In genomic region chr9:2465921-2466460, GRCh38 we compare ENCODE assay signal across 9 cellular contexts.
A peak's percentile ranks its signal among the peaks of the same experiment; 100 is the strongest.
DNase-seq lines count a peak whose midpoint lies in the region; ATAC-seq, FAIRE-seq and TF ChIP-seq lines count a peak whose summit lies in the region.
"Had no signal": no experiment of that assay in that cellular context is flagged by ENCODE, and none has a peak within 500 bp of the region (broad histone marks: within the 10 kb centered on the region; RNA-seq: fewer than 3 reads in every experiment).

No MANE protein-coding gene starts in this region.

- H3K79me1 ChIP-seq in H1 (ENCODE audit: low read depth, low read length) = no peaks in the 10 kb centered on the region

- no peak overlapping the region for H4K5ac ChIP-seq in H1 (ENCODE audit: insufficient read length, low read depth, low read length)

- no peak overlapping the region for H3K56ac ChIP-seq in H1 (replicated peaks; ENCODE audit: insufficient read length, low read depth, low read length)

- H3K14ac ChIP-seq in H1 (ENCODE audit: insufficient read length) = no peak overlapping the region

- H3K4ac ChIP-seq in H1 (replicated peaks; ENCODE audit: insufficient read length, low read depth, low read length) = no peak overlapping the region

- H3K4me1 ChIP-seq in Karpas-422 (ENCODE audit: low read length) = peaks cover 53% of the 10 kb centered on the region
- H3K4me1 ChIP-seq in H1 (replicated peaks in 1 of 4; ENCODE audit: control insufficient read depth in 3 of 4, insufficient read depth in 4 of 4, low read length in 3 of 4) = peaks cover 0 to 3% (median 0%) of the 10 kb centered on the region in 4 experiments; a peak in 1 of 7 replicates
- no peaks in the 10 kb centered on the region for H3K4me1 ChIP-seq in osteoblast (ENCODE audit: insufficient read depth, low read length)

- TF ChIP-seq CTCF in H1 (IDR thresholded peaks at IDR 0.05; ENCODE audit: control extremely low read depth in 1 of 3, insufficient read depth in 1 of 3, low read depth in 1 of 3, low read length in 3 of 3) = no peak
- TF ChIP-seq CTCF in osteoblast (IDR thresholded peaks at IDR 0.05; ENCODE audit: extremely low read depth, low read depth, low read length) = no peak

- H2BK5ac ChIP-seq in H1 (ENCODE audit: low read depth, low read length) = no peak overlapping the region

- H3K9me2 ChIP-seq in Karpas-422 (replicated peaks; ENCODE audit: insufficient read depth, low read length) = no peaks in the 10 kb centered on the region

- no peak overlapping the region for H2AK5ac ChIP-seq in H1 (ENCODE audit: low read depth, low read length)

- no peaks in the 10 kb centered on the region for H3K23me2 ChIP-seq in H1 (ENCODE audit: low read depth, low read length)

- H2BK12ac ChIP-seq in H1 (ENCODE audit: low read depth, low read length) = no peak overlapping the region

- DNase-seq in H54 (ENCODE audit: insufficient read length, low spot score) (no peak), Karpas-422 (peak; percentile 49), H1 (ENCODE audit: low read depth in 1 of 2, low spot score in 2 of 2) (no peak), COLO829 (ENCODE audit: low spot score) (no peak), cortex of kidney (lab: John Stamatoyannopoulos, UW) (no peak), osteoblast (ENCODE audit: insufficient read length, low spot score, missing footprints) (no peak)
- DNase-seq in stimulated activated CD4-positive, alpha-beta T cell treated with anti-CD3 and anti-CD28 coated beads, Interleukin-4, amount 100 ng/mL, for 4 hours = no peak

- no peak overlapping the region for H3K9ac ChIP-seq in Karpas-422 (ENCODE audit: low read length)
- no peak overlapping the region for H3K9ac ChIP-seq in H1 (replicated peaks in 1 of 4; ENCODE audit: extremely low read depth in 1 of 4, low read depth in 3 of 4, low read length in 3 of 4)

- H3K36me3 ChIP-seq in Karpas-422 (ENCODE audit: insufficient read depth, low read length) (peaks cover 5% of the 10 kb centered on the region; the same call in 1 of the 2 replicates), H1 (ENCODE audit: control insufficient read depth in 2 of 4, insufficient read depth in 4 of 4, low read length in 3 of 4) (no peaks in the 10 kb centered on the region; a peak in 1 of 8 replicates), osteoblast (ENCODE audit: insufficient read depth, low read length) (no peaks in the 10 kb centered on the region)

- H3K4me3 ChIP-seq in Karpas-422 (ENCODE audit: low read length) (no peak overlapping the region), H1 (ENCODE audit: extremely low read depth in 1 of 4, insufficient read depth in 2 of 4, low read depth in 3 of 4, low read length in 4 of 4) (no peak overlapping the region), osteoblast (ENCODE audit: insufficient read depth, low read length) (no peak overlapping the region)

- H2BK15ac ChIP-seq in H1 (ENCODE audit: low read length) = no peak overlapping the region

- TF ChIP-seq EP300 in H1 (IDR thresholded peaks at IDR 0.05; ENCODE audit: borderline replicate concordance in 1 of 2, low read depth in 2 of 2, low read length in 2 of 2) = no peak

- FAIRE-seq in H54 (lab: Jason Lieb, UNC) (peak; percentile 71), H1 (lab: Jason Lieb, UNC) (peak; percentile 39)

- H3K79me2 ChIP-seq in Karpas-422 (ENCODE audit: low read length) (no peaks in the 10 kb centered on the region), H1 (ENCODE audit: control insufficient read depth in 1 of 2, insufficient read depth in 2 of 2, low read length in 2 of 2) (no peaks in the 10 kb centered on the region), osteoblast (ENCODE audit: insufficient read depth, low read length) (no peaks in the 10 kb centered on the region)

- H4K8ac ChIP-seq in H1 (ENCODE audit: extremely low read depth, insufficient read depth, low read length) = no peak overlapping the region

- H3K27me3 ChIP-seq in Karpas-422 (ENCODE audit: low read length) = no peaks in the 10 kb centered on the region
- H3K27me3 ChIP-seq in H1 (replicated peaks in 1 of 4; ENCODE audit: control insufficient read depth in 3 of 4, extremely low read depth in 1 of 4, insufficient read depth in 3 of 4, low read length in 3 of 4) = no peaks in the 10 kb centered on the region
- no peaks in the 10 kb centered on the region for H3K27me3 ChIP-seq in osteoblast (ENCODE audit: insufficient read depth, low read length)

- no peak overlapping the region for H4K91ac ChIP-seq in H1 (replicated peaks; ENCODE audit: insufficient read length, low read length)

- CTCF ChIA-PET in H1 (lab: Charles Lee; ENCODE audit: partially characterized antibody) = interaction anchor here (0.9 to 1.0 kb wide), 2 partner anchors 18 to 237 kb away, joined by 3 read pairs; no protein-coding TSS in a partner anchor

- TF ChIP-seq POLR2A in H54 (IDR thresholded peaks at IDR 0.05; ENCODE audit: low read depth, low read length) = no peak
- TF ChIP-seq POLR2A in H1 (IDR thresholded peaks at IDR 0.05; ENCODE audit: control extremely low read depth in 1 of 2, low read depth in 2 of 2, low read length in 2 of 2) = no peak

- no peak overlapping the region for H2BK120ac ChIP-seq in H1 (replicated peaks; ENCODE audit: low read depth, low read length)

- H2AFZ ChIP-seq in Karpas-422 (ENCODE audit: low read length) (0 out of 2 replicates have a peak overlapping the region, but pooled peaks have one; percentile 28), H1 (ENCODE audit: low read length) (no peak overlapping the region), osteoblast (ENCODE audit: low read length) (no peak overlapping the region)

- H3K18ac ChIP-seq in H1 (ENCODE audit: extremely low read depth, low read length) = no peak overlapping the region

- H3K9me3 ChIP-seq in Karpas-422 (ENCODE audit: low read length) (peaks cover 6% of the 10 kb centered on the region; the same call in 1 of the 2 replicates), H1 (ENCODE audit: insufficient read depth in 2 of 2, low read depth in 1 of 2, low read length in 1 of 2) (peaks cover 5 to 6% of the 10 kb centered on the region in 2 experiments; a peak in 3 of 4 replicates), osteoblast (ENCODE audit: low read depth, low read length) (no peaks in the 10 kb centered on the region)

- no peak overlapping the region for H3K4me2 ChIP-seq in Karpas-422 (ENCODE audit: low read depth, low read length, poor library complexity, severe bottlenecking)
- H3K4me2 ChIP-seq in H1 (ENCODE audit: insufficient read depth in 1 of 2, low read depth in 2 of 2, low read length in 2 of 2) = no peak overlapping the region
- H3K4me2 ChIP-seq in osteoblast (ENCODE audit: insufficient read depth, low read length) = no peak overlapping the region

- peak; percentile 97 for ATAC-seq in GM18873 (IDR thresholded peaks at IDR 0.05; ENCODE audit: low FRiP score, unreplicated experiment)
- ATAC-seq: Panc1 had no signal

- H3K27ac ChIP-seq in Karpas-422 (ENCODE audit: low read length) (0 out of 2 replicates have a peak overlapping the region, but pooled peaks have one; percentile 4), H1 (ENCODE audit: low read depth, low read length) (no peak overlapping the region), osteoblast (ENCODE audit: low read depth, low read length) (no peak overlapping the region)

- 82% methylated on average over 1 of the region's 1 CpG; no CpG with 5 or more reads in 1 of the 2 experiments for WGBS in H1 (ENCODE audit: extremely low coverage in 1 of 2, insufficient coverage in 1 of 2, insufficient read length in 1 of 2, insufficient replicate concordance in 2 of 2, low coverage in 1 of 2, low lambda C conversion rate in 2 of 2, missing lambda C conversion rate in 1 of 2), 2 experiments

- H4K20me1 ChIP-seq in Karpas-422 (ENCODE audit: insufficient read depth, low read depth, low read length) (no peaks in the 10 kb centered on the region), H1 (replicated peaks in 1 of 2; ENCODE audit: control insufficient read depth in 1 of 2, insufficient read depth in 2 of 2, low read length in 2 of 2) (no peaks in the 10 kb centered on the region), osteoblast (ENCODE audit: insufficient read depth, low read length) (no peaks in the 10 kb centered on the region)

- no peak overlapping the region for H2BK20ac ChIP-seq in H1 (ENCODE audit: low read length)

- POLR2A ChIA-PET in H1 (lab: Charles Lee; ENCODE audit: partially characterized antibody) = no interaction called here

- no peak overlapping the region for H3K23ac ChIP-seq in H1 (ENCODE audit: insufficient read length)

- TF ChIP-seq RAD21 in H1 (IDR thresholded peaks at IDR 0.05 in 1 of 2, conservative IDR thresholded peaks at IDR 0.05 in 1 of 2; ENCODE audit: low read depth in 2 of 2, low read length in 2 of 2) = no peak

TF ChIP-seq in H1, 55 proteins besides CTCF, POLR2A, EP300 and RAD21:
- TF ChIP-seq BCL11A (IDR thresholded peaks at IDR 0.05; ENCODE audit: low read depth in 2 of 2, low read length in 2 of 2) (no peak), ATF2 (IDR thresholded peaks at IDR 0.05; ENCODE audit: low read length) (no peak), ZNF274 (IDR thresholded peaks at IDR 0.05; ENCODE audit: borderline replicate concordance, extremely low read depth, low read length) (no peak), TAF1 (IDR thresholded peaks at IDR 0.05; ENCODE audit: low read depth, low read length) (no peak), MAFK (IDR thresholded peaks at IDR 0.05; ENCODE audit: low read depth, low read length) (no peak), SP4 (IDR thresholded peaks at IDR 0.05; ENCODE audit: low read length) (no peak), CTBP2 (IDR thresholded peaks at IDR 0.05; ENCODE audit: borderline replicate concordance, insufficient read depth, insufficient read length, low read length) (no peak), CBX8 (IDR thresholded peaks at IDR 0.05; ENCODE audit: borderline replicate concordance, low read depth, low read length) (no peak), SIN3A (conservative IDR thresholded peaks at IDR 0.05 in 1 of 2, IDR thresholded peaks at IDR 0.05 in 1 of 2; ENCODE audit: low read depth in 1 of 2, low read length in 2 of 2) (no peak), GABPA (IDR thresholded peaks at IDR 0.05; ENCODE audit: borderline replicate concordance, insufficient read depth, low read length) (no peak)
